Comparison of ENCODE assay signal across 16 cellular contexts in genomic region chr1:244339776-244340175, GRCh38.
DNase-seq lines count a peak whose midpoint lies in the region; ATAC-seq and TF ChIP-seq lines count a peak whose summit lies in the region.
"Had no signal": no experiment of that assay in that cellular context is flagged by ENCODE, and none has a peak within 500 bp of the region (broad histone marks: within the 10 kb centered on the region; RNA-seq: fewer than 3 reads in every experiment).

No MANE protein-coding gene starts in this region.

- no peak for DNase-seq in activated CD4-positive, alpha-beta T cell treated with anti-CD3 and anti-CD28 coated beads, Interleukin-2, amount 10 ng/mL, durations not matched to agents 7 days and 5 days
- DNase-seq in activated CD4-positive, alpha-beta T cell treated with anti-CD3 and anti-CD28 coated beads, Interleukin-2, amount 50 U/mL, for 1 hour, result no peak
- DNase-seq in WTC11 (ENCODE audit: low spot score), result no peak
- peak; percentile 45 for DNase-seq in endodermal cell
- DNase-seq in substantia nigra (lab: John Stamatoyannopoulos, UW), result peak in 21 of 49 donors; percentile 6 to 49 (median 16)
- DNase-seq in retina, result no peak
- no peak for DNase-seq in NCI-H1048 (lab: John Stamatoyannopoulos, UW)
- DNase-seq: AML-193, Caco-2, DMS53, NCI-H187 treated with DMSO at 0.1 percent for 48 hours, NCI-H446 treated with DMSO at 0.1 percent for 48 hours, NCI-H774, PC-9 had no signal

- no peaks in the 10 kb centered on the region for H3K27me3 ChIP-seq in endodermal cell (ENCODE audit: control insufficient read depth, insufficient read depth, low read length, poor library complexity, severe bottlenecking)

- H3K9me3 Mint-ChIP-seq in activated CD4-positive, alpha-beta T cell treated with anti-CD3 and anti-CD28 coated beads, Interleukin-2, amount 10 ng/mL, durations not matched to agents 7 days and 5 days, result no peaks in the 10 kb centered on the region
- H3K9me3 Mint-ChIP-seq in WTC11 (no peaks in the 10 kb centered on the region), endodermal cell (no peaks in the 10 kb centered on the region)

- ATAC-seq in WTC11 (no peak), GM21576 (IDR thresholded peaks at IDR 0.05; ENCODE audit: unreplicated experiment) (no peak)
- ATAC-seq: HCT116 had no signal

- H3K4me3 ChIP-seq in endodermal cell (ENCODE audit: low read length), result no peak overlapping the region
- H3K4me3 ChIP-seq: PC-9 had no signal

- CTCF ChIA-PET in activated CD4-positive, alpha-beta T cell treated with anti-CD3 and anti-CD28 coated beads, Interleukin-2, amount 10 ng/mL, durations not matched to agents 7 days and 5 days (lab: Charles Lee), result interaction anchor here (0.8 to 1.5 kb wide), 4 partner anchors 10 to 91 kb away, joined by 3 to 4 read pairs (median 4); no protein-coding TSS in a partner anchor
- CTCF ChIA-PET in WTC11 (lab: Charles Lee), result no interaction called here

- H3K4me1 ChIP-seq in endodermal cell (ENCODE audit: control insufficient read depth, insufficient read depth, low read length), result peaks cover 5% of the 10 kb centered on the region

- peaks cover 2% of the 10 kb centered on the region for H3K27me3 Mint-ChIP-seq in activated CD4-positive, alpha-beta T cell treated with anti-CD3 and anti-CD28 coated beads, Interleukin-2, amount 10 ng/mL, durations not matched to agents 7 days and 5 days
- H3K27me3 Mint-ChIP-seq in WTC11 (ENCODE audit: low read depth), result no peaks in the 10 kb centered on the region
- no peaks in the 10 kb centered on the region for H3K27me3 Mint-ChIP-seq in endodermal cell (ENCODE audit: insufficient read depth)

- H3K27ac ChIP-seq in endodermal cell (ENCODE audit: low read depth, low read length) (peak overlapping the region; percentile 56), substantia nigra (ENCODE audit: low read depth, low read length, poor library complexity, severe bottlenecking) (peak overlapping the region; percentile 89)
- H3K27ac ChIP-seq: PC-9 had no signal

- peaks cover 29% of the 10 kb centered on the region for H3K4me1 Mint-ChIP-seq in activated CD4-positive, alpha-beta T cell treated with anti-CD3 and anti-CD28 coated beads, Interleukin-2, amount 10 ng/mL, durations not matched to agents 7 days and 5 days
- peaks cover 49% of the 10 kb centered on the region for H3K4me1 Mint-ChIP-seq in WTC11
- peaks cover 40% of the 10 kb centered on the region for H3K4me1 Mint-ChIP-seq in endodermal cell

- no peaks in the 10 kb centered on the region for H3K9me3 ChIP-seq in endodermal cell (ENCODE audit: control insufficient read depth, low read length)
- H3K9me3 ChIP-seq: Caco-2 had no signal

- H3K4me3 Mint-ChIP-seq in activated CD4-positive, alpha-beta T cell treated with anti-CD3 and anti-CD28 coated beads, Interleukin-2, amount 10 ng/mL, durations not matched to agents 7 days and 5 days, result no peak overlapping the region
- no peak overlapping the region for H3K4me3 Mint-ChIP-seq in WTC11
- no peak overlapping the region for H3K4me3 Mint-ChIP-seq in endodermal cell

- no peaks in the 10 kb centered on the region for H3K36me3 Mint-ChIP-seq in activated CD4-positive, alpha-beta T cell treated with anti-CD3 and anti-CD28 coated beads, Interleukin-2, amount 10 ng/mL, durations not matched to agents 7 days and 5 days (ENCODE audit: low read depth)
- H3K36me3 Mint-ChIP-seq in WTC11 (no peaks in the 10 kb centered on the region), endodermal cell (ENCODE audit: low read depth) (no peaks in the 10 kb centered on the region)

- peak overlapping the region; percentile 65 for H3K27ac Mint-ChIP-seq in activated CD4-positive, alpha-beta T cell treated with anti-CD3 and anti-CD28 coated beads, Interleukin-2, amount 10 ng/mL, durations not matched to agents 7 days and 5 days
- H3K27ac Mint-ChIP-seq in WTC11 (peak overlapping the region; percentile 16; the same call in 1 of the 2 replicates), endodermal cell (peak overlapping the region; percentile 61)

- H3K36me3 ChIP-seq in endodermal cell (ENCODE audit: control insufficient read depth, insufficient read depth, low read length), result no peaks in the 10 kb centered on the region

- POLR2A ChIA-PET in activated CD4-positive, alpha-beta T cell treated with anti-CD3 and anti-CD28 coated beads, Interleukin-2, amount 10 ng/mL, durations not matched to agents 7 days and 5 days (lab: Charles Lee), result no interaction called here
- POLR2A ChIA-PET in WTC11 (lab: Charles Lee), result no interaction called here

- 93 to 95% methylated on average over 4 to 7 of the region's 7 CpGs for WGBS in endodermal cell (ENCODE audit: insufficient coverage in 1 of 2, insufficient read length in 1 of 2), 2 experiments

- no peak overlapping the region for H3K9ac ChIP-seq in endodermal cell (ENCODE audit: extremely low read depth, low read length, poor library complexity, severe bottlenecking)

- no peak for TF ChIP-seq CTCF in WTC11 (IDR thresholded peaks at IDR 0.05)
- no peak for TF ChIP-seq CTCF in endodermal cell (conservative IDR thresholded peaks at IDR 0.05)

TF ChIP-seq in WTC11, 78 proteins besides CTCF, POLR2A, EP300 and RAD21:
- TF ChIP-seq, protein P1, sequence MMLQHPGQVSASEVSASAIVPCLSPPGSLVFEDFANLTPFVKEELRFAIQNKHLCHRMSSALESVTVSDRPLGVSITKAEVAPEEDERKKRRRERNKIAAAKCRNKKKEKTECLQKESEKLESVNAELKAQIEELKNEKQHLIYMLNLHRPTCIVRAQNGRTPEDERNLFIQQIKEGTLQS (CRISPR knock-in tag; conservative IDR thresholded peaks at IDR 0.05), result no peak
- no peak for TF ChIP-seq ETV6 (CRISPR knock-in tag; IDR thresholded peaks at IDR 0.05)
- TF ChIP-seq, protein P2, sequence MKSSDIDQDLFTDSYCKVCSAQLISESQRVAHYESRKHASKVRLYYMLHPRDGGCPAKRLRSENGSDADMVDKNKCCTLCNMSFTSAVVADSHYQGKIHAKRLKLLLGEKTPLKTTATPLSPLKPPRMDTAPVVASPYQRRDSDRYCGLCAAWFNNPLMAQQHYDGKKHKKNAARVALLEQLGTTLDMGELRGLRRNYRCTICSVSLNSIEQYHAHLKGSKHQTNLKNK (CRISPR knock-in tag; IDR thresholded peaks at IDR 0.05), result no peak
- no peak for TF ChIP-seq ZNF396 (CRISPR knock-in tag; IDR thresholded peaks at IDR 0.05; ENCODE audit: borderline replicate concordance)
- no peak for TF ChIP-seq TCF7 (CRISPR knock-in tag; IDR thresholded peaks at IDR 0.05; ENCODE audit: low read depth)
- TF ChIP-seq CREM (CRISPR knock-in tag; IDR thresholded peaks at IDR 0.05), result no peak
- no peak for TF ChIP-seq KAT7 (CRISPR knock-in tag; IDR thresholded peaks at IDR 0.05; ENCODE audit: borderline replicate concordance)
- TF ChIP-seq TP53 (CRISPR knock-in tag; IDR thresholded peaks at IDR 0.05), result no peak
- TF ChIP-seq ZNF232 (CRISPR knock-in tag; IDR thresholded peaks at IDR 0.05), result no peak
- TF ChIP-seq, protein P3, sequence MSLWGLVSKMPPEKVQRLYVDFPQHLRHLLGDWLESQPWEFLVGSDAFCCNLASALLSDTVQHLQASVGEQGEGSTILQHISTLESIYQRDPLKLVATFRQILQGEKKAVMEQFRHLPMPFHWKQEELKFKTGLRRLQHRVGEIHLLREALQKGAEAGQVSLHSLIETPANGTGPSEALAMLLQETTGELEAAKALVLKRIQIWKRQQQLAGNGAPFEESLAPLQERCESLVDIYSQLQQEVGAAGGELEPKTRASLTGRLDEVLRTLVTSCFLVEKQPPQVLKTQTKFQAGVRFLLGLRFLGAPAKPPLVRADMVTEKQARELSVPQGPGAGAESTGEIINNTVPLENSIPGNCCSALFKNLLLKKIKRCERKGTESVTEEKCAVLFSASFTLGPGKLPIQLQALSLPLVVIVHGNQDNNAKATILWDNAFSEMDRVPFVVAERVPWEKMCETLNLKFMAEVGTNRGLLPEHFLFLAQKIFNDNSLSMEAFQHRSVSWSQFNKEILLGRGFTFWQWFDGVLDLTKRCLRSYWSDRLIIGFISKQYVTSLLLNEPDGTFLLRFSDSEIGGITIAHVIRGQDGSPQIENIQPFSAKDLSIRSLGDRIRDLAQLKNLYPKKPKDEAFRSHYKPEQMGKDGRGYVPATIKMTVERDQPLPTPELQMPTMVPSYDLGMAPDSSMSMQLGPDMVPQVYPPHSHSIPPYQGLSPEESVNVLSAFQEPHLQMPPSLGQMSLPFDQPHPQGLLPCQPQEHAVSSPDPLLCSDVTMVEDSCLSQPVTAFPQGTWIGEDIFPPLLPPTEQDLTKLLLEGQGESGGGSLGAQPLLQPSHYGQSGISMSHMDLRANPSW (CRISPR knock-in tag; conservative IDR thresholded peaks at IDR 0.05; ENCODE audit: low read depth), result no peak
- TF ChIP-seq GTF2I (CRISPR knock-in tag; conservative IDR thresholded peaks at IDR 0.05), result no peak
- TF ChIP-seq NFATC4 (CRISPR knock-in tag; IDR thresholded peaks at IDR 0.05), result no peak
- no peak for TF ChIP-seq ESRRA (CRISPR knock-in tag; IDR thresholded peaks at IDR 0.05; ENCODE audit: borderline replicate concordance)
- TF ChIP-seq, protein P4, sequence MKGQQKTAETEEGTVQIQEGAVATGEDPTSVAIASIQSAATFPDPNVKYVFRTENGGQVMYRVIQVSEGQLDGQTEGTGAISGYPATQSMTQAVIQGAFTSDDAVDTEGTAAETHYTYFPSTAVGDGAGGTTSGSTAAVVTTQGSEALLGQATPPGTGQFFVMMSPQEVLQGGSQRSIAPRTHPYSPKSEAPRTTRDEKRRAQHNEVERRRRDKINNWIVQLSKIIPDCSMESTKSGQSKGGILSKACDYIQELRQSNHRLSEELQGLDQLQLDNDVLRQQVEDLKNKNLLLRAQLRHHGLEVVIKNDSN (CRISPR knock-in tag; IDR thresholded peaks at IDR 0.05), result no peak
